1 cellular context compared by ENCODE assay signal in the genomic region with DNA sequence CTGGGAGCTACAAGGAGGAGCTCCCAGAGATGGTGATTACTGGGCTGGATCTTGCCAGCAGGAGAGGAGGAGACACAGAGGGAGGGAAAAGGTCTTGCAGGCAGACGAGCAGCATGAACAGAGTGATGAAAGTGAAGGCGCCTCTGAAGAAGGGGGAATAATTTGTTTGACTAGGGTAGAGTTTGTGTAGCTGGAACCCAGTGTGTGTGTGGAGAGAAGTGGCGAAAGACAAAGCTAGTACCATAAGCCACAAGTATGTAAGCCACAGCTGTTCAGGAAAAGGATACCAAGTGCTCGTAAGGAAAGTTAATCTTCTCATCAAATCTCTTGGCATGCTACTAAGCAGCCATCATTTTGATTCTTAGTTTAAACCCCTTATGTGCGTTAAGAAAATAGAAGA.
TF ChIP-seq lines count a peak whose summit lies in the region.

No MANE protein-coding gene starts in this region.

TF ChIP-seq in H1, 55 proteins besides CTCF, POLR2A, EP300 and RAD21:
- TF ChIP-seq ATF3 (IDR thresholded peaks at IDR 0.05; ENCODE audit: insufficient read depth, low read depth, low read length) (no peak), ATF2 (IDR thresholded peaks at IDR 0.05; ENCODE audit: low read length) (no peak), NANOG (IDR thresholded peaks at IDR 0.05; ENCODE audit: insufficient read depth, low read depth, low read length, poor library complexity, severe bottlenecking) (no peak), CHD1 (IDR thresholded peaks at IDR 0.05; ENCODE audit: low read depth, low read length) (no peak), EZH2 (IDR thresholded peaks at IDR 0.05; ENCODE audit: low read depth, low read length, severe bottlenecking) (no peak), RFX5 (IDR thresholded peaks at IDR 0.05; ENCODE audit: borderline replicate concordance, low read depth, low read length) (no peak), MAFK (IDR thresholded peaks at IDR 0.05; ENCODE audit: low read depth, low read length) (no peak), MAX (IDR thresholded peaks at IDR 0.05) (no peak), HDAC6 (IDR thresholded peaks at IDR 0.05; ENCODE audit: low read depth, low read length) (no peak), PHF8 (conservative IDR thresholded peaks at IDR 0.05; ENCODE audit: low read depth, low read length) (no peak), NRF1 (IDR thresholded peaks at IDR 0.05; ENCODE audit: low read depth, low read length) (no peak), CREB1 (IDR thresholded peaks at IDR 0.05) (no peak), HDAC2 (IDR thresholded peaks at IDR 0.05; ENCODE audit: borderline replicate concordance in 1 of 2, low read depth in 2 of 2, low read length in 2 of 2) (no peak), EGR1 (IDR thresholded peaks at IDR 0.05; ENCODE audit: borderline replicate concordance, low read depth, low read length) (no peak), BACH1 (IDR thresholded peaks at IDR 0.05; ENCODE audit: low read length) (no peak), FOSL1 (IDR thresholded peaks at IDR 0.05; ENCODE audit: insufficient read depth, low read depth, low read length) (no peak)
